ENCODE assay signal across 16 cellular contexts in genomic region chr13:34734932-34735331, GRCh38.
DNase-seq lines count a peak whose midpoint lies in the region; ATAC-seq and TF ChIP-seq lines count a peak whose summit lies in the region.
"Had no signal": no experiment of that assay in that cellular context is flagged by ENCODE, and none has a peak within 500 bp of the region (broad histone marks: within the 10 kb centered on the region; RNA-seq: fewer than 3 reads in every experiment).

No MANE protein-coding gene starts in this region.

- ATAC-seq in PC-3 (no peak), left lung (peak; percentile 61), GM21717 (IDR thresholded peaks at IDR 0.05; ENCODE audit: unreplicated experiment) (no peak)

- POLR2A ChIA-PET in PC-3 (lab: Charles Lee; ENCODE audit: unreplicated experiment), result no interaction called here

- no peaks in the 10 kb centered on the region for H4K20me1 ChIP-seq in PC-3 (ENCODE audit: low read length)

- H3K27me3 ChIP-seq in PC-3 (ENCODE audit: low read length) (no peaks in the 10 kb centered on the region), left lung (no peaks in the 10 kb centered on the region), vagina (no peaks in the 10 kb centered on the region)

- BruUV-seq in PC-3 (replicated peaks; lab: Mats Ljungman, UMichigan), result no TSS peak

- peak; percentile 48 for DNase-seq in PC-3
- peak; percentile 61 for DNase-seq in epithelial cell of esophagus (ENCODE audit: low read depth)
- DNase-seq in left lung, result no peak
- no peak for DNase-seq in vagina (ENCODE audit: extremely low spot score in 2 of 2)
- DNase-seq in NCI-H2196 treated with DMSO at 0.1 percent for 48 hours (lab: John Stamatoyannopoulos, UW; ENCODE audit: unreplicated experiment), result no peak
- no peak for DNase-seq in activated effector memory CD4-positive, alpha-beta T cell treated with anti-CD3 and anti-CD28 coated beads, Interleukin-2, amount 50 U/mL, for 16 hours
- DNase-seq: C1 segment of cervical spinal cord; Calu3; CD4-positive, alpha-beta memory T cell; COR-L47; DMS53; DMS79 treated with DMSO at 0.1 percent for 48 hours; GF-D8; H7; HCEC 1CT had no signal

- no peaks in the 10 kb centered on the region for H3F3A ChIP-seq in PC-3 (ENCODE audit: low read length, unreplicated experiment)

- H3K9me3 ChIP-seq in PC-3 (ENCODE audit: low read length), result no peaks in the 10 kb centered on the region
- H3K9me3 ChIP-seq in left lung, result no peaks in the 10 kb centered on the region
- H3K9me3 ChIP-seq in vagina, result no peaks in the 10 kb centered on the region

- H3K27ac ChIP-seq in PC-3 (ENCODE audit: low read length) (no peak overlapping the region), left lung (no peak overlapping the region), vagina (peak overlapping the region; percentile 15)

- no peak overlapping the region for H2AFZ ChIP-seq in PC-3 (ENCODE audit: low read length)

- no peak overlapping the region for H3K9ac ChIP-seq in PC-3 (ENCODE audit: low read length)

- H3K36me3 ChIP-seq in PC-3 (ENCODE audit: low read depth, low read length) (no peaks in the 10 kb centered on the region), left lung (no peaks in the 10 kb centered on the region), vagina (no peaks in the 10 kb centered on the region)

- intact Hi-C loops in PC-3 (cut with micrococcal nuclease) (no loop called here), left lung (cut with DNase I) (no loop called here), vagina (cut with DNase I) (no loop called here)

- H3K9me2 ChIP-seq in PC-3 (replicated peaks; ENCODE audit: low read length), result no peaks in the 10 kb centered on the region

- CTCF ChIA-PET in PC-3 (lab: Charles Lee), result no interaction called here

- TF ChIP-seq CTCF in PC-3 (conservative IDR thresholded peaks at IDR 0.05; ENCODE audit: low read depth, low read length), result no peak
- no peak for TF ChIP-seq CTCF in epithelial cell of esophagus (IDR thresholded peaks at IDR 0.05; ENCODE audit: insufficient read depth, low read depth, low read length, missing control alignments)
- no peak for TF ChIP-seq CTCF in left lung (IDR thresholded peaks at IDR 0.05)
- TF ChIP-seq CTCF in vagina (IDR thresholded peaks at IDR 0.05), result no peak

- H3K4me1 ChIP-seq in PC-3 (ENCODE audit: insufficient read depth, low read length) (no peaks in the 10 kb centered on the region), left lung (no peaks in the 10 kb centered on the region), vagina (peaks cover 6% of the 10 kb centered on the region)

- H3K79me2 ChIP-seq in PC-3 (ENCODE audit: low read length), result no peaks in the 10 kb centered on the region

- H3K4me3 ChIP-seq in PC-3 (ENCODE audit: low read length) (no peak overlapping the region), epithelial cell of esophagus (ENCODE audit: low read length) (no peak overlapping the region), left lung (no peak overlapping the region), vagina (no peak overlapping the region)

- no peak overlapping the region for H3K4me2 ChIP-seq in PC-3 (ENCODE audit: low read length)

- TF ChIP-seq POLR2A in vagina (IDR thresholded peaks at IDR 0.05), result no peak

Comparison
In these comparisons a context has a peak if more than half of its experiments do, and no peak if none do; other contexts are left out.
1. DNase-seq: peak in PC-3 (single experiment) and epithelial cell of esophagus (single experiment); none in left lung (0 of 2), vagina (0 of 2), NCI-H2196 treated with DMSO at 0.1 percent for 48 hours (single experiment) and activated effector memory CD4-positive, alpha-beta T cell treated with anti-CD3 and anti-CD28 coated beads, Interleukin-2, amount 50 U/mL, for 16 hours (single experiment).